In the genomic region with DNA sequence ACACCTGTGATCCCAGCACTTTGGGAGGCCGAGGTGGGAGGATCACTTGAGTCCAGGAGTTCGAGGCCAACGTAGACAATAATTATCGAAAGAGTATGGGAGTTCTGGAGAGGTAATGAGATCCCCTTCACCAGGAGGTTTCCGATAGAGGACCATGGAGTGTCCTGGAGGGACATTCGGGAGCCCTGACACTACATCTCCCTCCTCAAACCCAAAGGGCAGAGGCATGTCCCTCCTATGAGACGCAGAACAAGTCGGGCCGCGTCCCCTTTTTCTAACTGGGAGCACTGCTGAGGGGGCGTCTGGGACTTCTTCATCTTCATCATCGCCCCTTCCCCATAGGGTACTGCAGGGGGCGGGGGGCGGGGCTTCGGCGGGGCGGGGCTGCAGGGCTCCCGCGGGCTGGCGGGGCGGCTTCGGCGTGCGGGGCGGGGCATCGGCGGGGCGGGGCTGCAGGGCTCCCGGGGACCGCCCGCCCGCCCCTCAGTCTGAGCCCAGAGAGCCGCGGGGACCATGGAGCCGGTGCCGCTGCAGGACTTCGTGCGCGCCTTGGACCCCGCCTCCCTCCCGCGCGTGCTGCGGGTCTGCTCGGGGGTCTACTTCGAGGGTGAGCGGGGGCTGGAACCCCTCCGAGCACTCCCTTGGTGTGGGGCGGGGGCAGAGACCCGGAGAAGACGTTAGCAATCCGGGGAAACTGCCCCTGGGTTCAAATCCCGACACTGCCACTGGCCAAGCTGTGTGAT, we compare ENCODE assay signal across 9 cellular contexts. TPM values are rescaled to one million over a fixed set of nuclear protein-coding genes. Genes with fewer than 3 reads are reported as not detected.
DNase-seq lines count a peak whose midpoint lies in the region; ATAC-seq and TF ChIP-seq lines count a peak whose summit lies in the region.
"Had no signal": no experiment of that assay in that cellular context is flagged by ENCODE, and none has a peak within 500 bp of the region (broad histone marks: within the 10 kb centered on the region; RNA-seq: fewer than 3 reads in every experiment).

Gene THEMIS2 (plus strand): TSS at position 486 of the 743 bp plus-strand sequence. CDS start 28 bp downstream, at position 514.

- no peaks in the 10 kb centered on the region for H3K9me2 ChIP-seq in SU-DHL-6 (replicated peaks; ENCODE audit: insufficient read depth, low read length)

- H3K9me3 Mint-ChIP-seq in activated naive CD8-positive, alpha-beta T cell treated with anti-CD3 and anti-CD28 coated beads for 36 hours: no peaks in the 10 kb centered on the region
- H3K9me3 Mint-ChIP-seq in type B pancreatic cell: no peaks in the 10 kb centered on the region

- no peak within 1 kb of the TSS for H3K27ac ChIP-seq in SU-DHL-6 (ENCODE audit: low read depth, low read length)
- peak within 1 kb of the TSS in 8 of 10 donors; percentile 10 to 93 (median 69) for H3K27ac ChIP-seq in heart right ventricle

- H3K27ac Mint-ChIP-seq in activated naive CD8-positive, alpha-beta T cell treated with anti-CD3 and anti-CD28 coated beads for 36 hours: peak within 1 kb of the TSS; percentile 58
- no peak within 1 kb of the TSS for H3K27ac Mint-ChIP-seq in type B pancreatic cell

- WGBS in heart right ventricle, 2 donors: 9% methylated on average over 53 of the region's 53 CpGs

- no peaks in the 10 kb centered on the region for H3K27me3 ChIP-seq in SU-DHL-6 (ENCODE audit: low read length)
- peaks cover 0 to 5% (median 0%) of the 10 kb centered on the region in 7 donors for H3K27me3 ChIP-seq in heart right ventricle

- peak within 1 kb of the TSS; percentile 53 for H3K4me2 ChIP-seq in SU-DHL-6 (ENCODE audit: low read depth, low read length, poor library complexity, severe bottlenecking)

- no peaks in the 10 kb centered on the region for H3K9me3 ChIP-seq in SU-DHL-6 (ENCODE audit: insufficient read depth, low read length)
- H3K9me3 ChIP-seq in heart right ventricle: no peaks in the 10 kb centered on the region

- peaks cover 0 to 61% (median 8%) of the 10 kb centered on the region in 9 donors for H3K4me1 ChIP-seq in heart right ventricle

- H3K36me3 Mint-ChIP-seq in activated naive CD8-positive, alpha-beta T cell treated with anti-CD3 and anti-CD28 coated beads for 36 hours: no peaks in the 10 kb centered on the region
- H3K36me3 Mint-ChIP-seq in type B pancreatic cell: no peaks in the 10 kb centered on the region

- H3K4me1 Mint-ChIP-seq in activated naive CD8-positive, alpha-beta T cell treated with anti-CD3 and anti-CD28 coated beads for 36 hours: peaks cover 27% of the 10 kb centered on the region
- peaks cover 6% of the 10 kb centered on the region for H3K4me1 Mint-ChIP-seq in type B pancreatic cell (ENCODE audit: unreplicated experiment)

- peak within 1 kb of the TSS; percentile 35 for H3K4me3 ChIP-seq in SU-DHL-6 (ENCODE audit: insufficient read depth, low read length, poor library complexity, severe bottlenecking)
- peak within 1 kb of the TSS; percentile 40 to 88 (median 68) for H3K4me3 ChIP-seq in heart right ventricle

- no peaks in the 10 kb centered on the region for H3K27me3 Mint-ChIP-seq in activated naive CD8-positive, alpha-beta T cell treated with anti-CD3 and anti-CD28 coated beads for 36 hours
- H3K27me3 Mint-ChIP-seq in type B pancreatic cell: peaks cover 6% of the 10 kb centered on the region

- H2AFZ ChIP-seq in SU-DHL-6 (ENCODE audit: low read depth, low read length, severe bottlenecking): peak within 1 kb of the TSS; percentile 29

- ATAC-seq in HG02798 (IDR thresholded peaks at IDR 0.05; ENCODE audit: poor library complexity, unreplicated experiment): peak; percentile 39
- ATAC-seq in heart right ventricle: peak; percentile 77 to 91 (median 80)

- TF ChIP-seq CTCF in SU-DHL-6 (IDR thresholded peaks at IDR 0.05; ENCODE audit: insufficient read depth, low read length, poor library complexity, severe bottlenecking) (no peak), heart right ventricle (IDR thresholded peaks at IDR 0.05) (no peak), type B pancreatic cell (conservative IDR thresholded peaks at IDR 0.05) (no peak)

- no peaks in the 10 kb centered on the region for H3K36me3 ChIP-seq in SU-DHL-6 (ENCODE audit: low read length)
- H3K36me3 ChIP-seq in heart right ventricle: peaks cover 0 to 17% (median 0%) of the 10 kb centered on the region in 9 donors

- H4K20me1 ChIP-seq in SU-DHL-6 (ENCODE audit: low read depth, low read length): no peaks in the 10 kb centered on the region

- DNase-seq in COLO668 (lab: John Stamatoyannopoulos, UW; ENCODE audit: unreplicated experiment) (peak; percentile 81), heart right ventricle (peak; percentile 65 to 78), posterior cingulate gyrus (peak in 9 of 10 donors; percentile 61 to 95 (median 72)), type B pancreatic cell (ENCODE audit: extremely low spot score, unreplicated experiment) (peak; percentile 77), NCI-H1436 treated with DMSO at 0.1 percent for 48 hours (lab: John Stamatoyannopoulos, UW) (no peak)
- peak; percentile 83 for DNase-seq in activated naive CD8-positive, alpha-beta T cell treated with anti-CD3 and anti-CD28 coated beads for 36 hours

- no peaks in the 10 kb centered on the region for H3F3A ChIP-seq in SU-DHL-6 (ENCODE audit: insufficient read depth)

- intact Hi-C loops in heart right ventricle (cut with DNase I): no loop called here
- intact Hi-C loops in posterior cingulate gyrus (cut with DNase I): no loop called here

- H3K4me3 Mint-ChIP-seq in activated naive CD8-positive, alpha-beta T cell treated with anti-CD3 and anti-CD28 coated beads for 36 hours: peak within 1 kb of the TSS; percentile 84
- H3K4me3 Mint-ChIP-seq in type B pancreatic cell: peak within 1 kb of the TSS; percentile 87

- no peaks in the 10 kb centered on the region for H3K79me2 ChIP-seq in SU-DHL-6 (ENCODE audit: insufficient read depth, low read length)

- H3K9ac ChIP-seq in SU-DHL-6 (ENCODE audit: low read length): peak within 1 kb of the TSS; percentile 26; the same call in 1 of the 2 replicates

RNA-seq across cellular contexts. Expression of gene THEMIS2, which starts in this region (rescaled TPM):
- 10 to 100 TPM; 18.9 to 19.6 TPM for total RNA-seq in activated naive CD8-positive, alpha-beta T cell treated with anti-CD3 and anti-CD28 coated beads for 36 hours
- total RNA-seq in heart right ventricle: 10 to 100 TPM in 2 of 10 donors, 1 to 10 TPM in 8; 2.5 to 29.3 (median 5.1) TPM
- 1 to 10 TPM; 5.6 to 7.3 TPM for polyA plus RNA-seq in heart right ventricle
- total RNA-seq in type B pancreatic cell (ENCODE audit: low replicate concordance): 0.98 and 3.1 TPM in 2 replicates
- total RNA-seq: HT1080 had no signal
